Comparison of ENCODE assay signal across 8 cellular contexts in the genomic region with DNA sequence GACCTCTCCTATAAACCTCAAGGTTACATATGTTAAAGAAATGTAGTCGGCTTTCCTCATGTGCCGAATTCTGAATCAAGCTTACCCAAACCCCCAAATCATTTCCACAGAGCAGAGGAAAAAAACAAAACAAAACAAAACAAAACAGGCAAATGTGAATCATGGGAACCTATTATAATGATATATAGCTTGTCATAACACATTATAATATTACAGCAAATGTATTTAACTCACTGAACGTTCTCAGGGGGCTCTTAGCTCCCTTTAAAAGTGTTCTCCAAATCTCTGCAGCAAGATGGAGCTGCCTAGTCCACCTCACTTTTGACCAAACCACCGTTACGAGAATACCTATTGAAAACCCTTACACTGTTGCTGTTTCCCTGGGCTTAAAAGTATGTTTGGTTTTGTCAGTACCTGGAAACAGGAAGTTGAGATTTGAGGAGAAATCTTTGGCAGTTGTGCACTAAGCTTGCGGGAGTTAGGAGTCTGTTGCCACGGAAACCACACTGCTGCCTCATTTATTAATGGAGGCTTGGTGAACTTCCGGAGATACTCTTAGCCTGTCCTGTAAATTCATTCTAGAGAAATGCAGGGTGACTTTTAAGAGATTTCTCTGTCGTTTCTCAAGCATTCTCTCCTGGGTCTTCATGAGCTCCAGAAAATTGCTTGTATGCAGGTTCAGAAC.
DNase-seq lines count a peak whose midpoint lies in the region; ATAC-seq, FAIRE-seq and TF ChIP-seq lines count a peak whose summit lies in the region.

No MANE protein-coding gene starts in this region.

- no peak for ATAC-seq in GM18502 (IDR thresholded peaks at IDR 0.05; ENCODE audit: poor library complexity, unreplicated experiment)

- TF ChIP-seq CTCF in VCaP (conservative IDR thresholded peaks at IDR 0.05), result no peak

- no peak for FAIRE-seq in HTR-8/SVneo (lab: Jason Lieb, UNC)

- DNase-seq in COR-L47 (lab: John Stamatoyannopoulos, UW) (peak; percentile 81), HTR-8/SVneo (ENCODE audit: insufficient read length, low spot score) (peak; percentile 53), kidney tubule cell (ENCODE audit: low spot score) (peak; percentile 86), KG1 (lab: John Stamatoyannopoulos, UW) (no peak), SW480 (ENCODE audit: low spot score) (no peak)
- no peak for DNase-seq in activated effector memory CD4-positive, alpha-beta T cell treated with anti-CD3 and anti-CD28 coated beads, Interleukin-2, amount 50 U/mL, for 16 hours

- peak overlapping the region; percentile 64 for H3K27ac ChIP-seq in VCaP

Comparison
In these comparisons a context has a peak if more than half of its experiments do, and no peak if none do; other contexts are left out.
1. DNase-seq: peak in COR-L47 (single experiment), HTR-8/SVneo (single experiment) and kidney tubule cell (single experiment); none in KG1 (single experiment), activated effector memory CD4-positive, alpha-beta T cell treated with anti-CD3 and anti-CD28 coated beads, Interleukin-2, amount 50 U/mL, for 16 hours (single experiment) and SW480 (single experiment).